Comparison of ENCODE assay signal across 35 cellular contexts in the genomic region with DNA sequence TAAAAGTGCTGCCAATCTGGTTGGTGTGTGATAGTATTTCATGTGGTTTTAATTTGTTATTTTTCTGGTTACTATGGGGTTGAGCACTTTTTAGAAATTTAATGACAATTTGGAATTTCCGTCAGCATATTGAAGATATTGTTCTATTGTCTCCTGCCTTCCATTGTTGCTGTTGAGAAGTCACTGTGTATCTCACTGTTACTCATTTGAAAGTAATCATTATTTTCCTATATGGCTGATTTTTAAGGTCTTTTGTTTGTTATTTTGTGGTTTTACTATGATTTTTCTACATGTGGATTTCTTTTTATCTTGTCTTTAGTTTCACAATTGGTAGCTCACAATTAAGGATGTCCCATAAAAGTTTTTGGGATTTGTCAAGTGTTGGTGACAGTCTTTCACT. TPM values are rescaled to one million over a fixed set of nuclear protein-coding genes. Genes with fewer than 3 reads are reported as not detected.
"Had no signal": no experiment of that assay in that cellular context is flagged by ENCODE, and none has a peak within 500 bp of the region (broad histone marks: within the 10 kb centered on the region; RNA-seq: fewer than 3 reads in every experiment).

No MANE protein-coding gene starts in this region.

- H3K36me3 ChIP-seq: adrenal gland, breast epithelium, SJCRH30 had no signal

- DNase-seq: activated CD4-positive, alpha-beta T cell treated with anti-CD3 and anti-CD28 coated beads for 36 hours; activated CD4-positive, alpha-beta T cell treated with anti-CD3 and anti-CD28 coated beads, Interleukin-2, amount 10 ng/mL, durations not matched to agents 7 days and 5 days; activated CD4-positive, alpha-beta T cell treated with anti-CD3 and anti-CD28 coated beads, Interleukin-2, amount 50 U/mL, for 48 hours; activated CD8-positive, alpha-beta T cell treated with anti-CD3 and anti-CD28 coated beads, Interleukin-2, amount 10 ng/mL, durations not matched to agents 7 days and 5 days; activated gamma-delta T cell; activated naive CD4-positive, alpha-beta T cell treated with Interleukin-2 at 50 U/mL for 16 hours; activated naive CD8-positive, alpha-beta T cell treated with anti-CD3 and anti-CD28 coated beads, Interleukin-2, amount 10 ng/mL, durations not matched to agents 7 days and 5 days; activated T-cell treated with anti-CD3 and anti-CD28 coated beads, Interleukin-2, amount 50 U/mL, for 24 hours; adrenal gland; body of pancreas; cerebellar nuclear complex; MM.1S; MV-4-11; NCI-H1092; NCI-H1436 treated with DMSO at 0.1 percent for 48 hours; NCI-H1694 treated with DMSO at 0.1 percent for 48 hours; NCI-H2029; NCI-H345; NCI-H524 treated with DMSO at 0.1 percent for 48 hours; SHP77; SJCRH30; T1000 had no signal

- H3K4me1 ChIP-seq: adrenal gland, body of pancreas, breast epithelium, SJCRH30 had no signal

- H3K4me3 ChIP-seq: adrenal gland, body of pancreas, breast epithelium, SJCRH30, SK-N-MC had no signal

- ATAC-seq: activated CD4-positive, alpha-beta T cell treated with anti-CD3 and anti-CD28 coated beads for 36 hours; activated CD4-positive, CD25-positive, alpha-beta regulatory T cell treated with anti-CD3 and anti-CD28 coated beads, Interleukin-2, amount 50 U/mL, for 24 hours; activated CD8-positive, alpha-beta T cell treated with anti-CD3 and anti-CD28 coated beads, Interleukin-2, amount 10 ng/mL, durations not matched to agents 7 days and 5 days; body of pancreas; Panc1 had no signal

- H3K27me3 ChIP-seq: body of pancreas, SJCRH30 had no signal

- H3K27ac ChIP-seq: adrenal gland, body of pancreas, breast epithelium, SJCRH30, SK-N-MC had no signal

- FAIRE-seq: astrocyte, TTC549 had no signal

RNA-seq across cellular contexts. Expression of a gene that starts 8.2 kb away (rescaled TPM):
- total RNA-seq: activated CD4-positive, alpha-beta T cell treated with anti-CD3 and anti-CD28 coated beads for 36 hours; activated CD4-positive, alpha-beta T cell treated with anti-CD3 and anti-CD28 coated beads, Interleukin-2, amount 10 ng/mL, durations not matched to agents 7 days and 5 days; activated CD8-positive, alpha-beta T cell treated with anti-CD3 and anti-CD28 coated beads, Interleukin-2, amount 10 ng/mL, durations not matched to agents 7 days and 5 days; activated naive CD8-positive, alpha-beta T cell treated with anti-CD3 and anti-CD28 coated beads, Interleukin-2, amount 10 ng/mL, durations not matched to agents 7 days and 5 days; activated T-helper 2 cell treated with anti-CD3 and anti-CD28 coated beads, Interferon-gamma antibody, Interleukin-2, Interleukin-4, amounts not matched to agents 10 μg/mL and 5 μg/mL and 100 μg/mL, durations not matched to agents 14 hours and 24 hours and 36 hours; adrenal gland; astrocyte; body of pancreas; breast epithelium; cardiac septum; LHCN-M2; NCI-H460; RPMI7951; SJCRH30; T-helper 1 cell treated with Interleukin-12 subunit alpha and Interleukin-12 subunit beta and Interleukin-4 antibody, amounts not matched to agents 30 ng/mL and 1 ng/mL, for 36 hours; T-helper 2 cell treated with Interferon-gamma antibody and Interleukin-4, amounts not matched to agents 100 ng/mL and 5 ng/mL, for 36 hours had no signal
- polyA plus RNA-seq: adrenal gland had no signal

RNA-seq across cellular contexts. Expression of a gene that starts 8.6 kb away (rescaled TPM):
- total RNA-seq: activated CD4-positive, alpha-beta T cell treated with anti-CD3 and anti-CD28 coated beads for 36 hours; activated CD4-positive, alpha-beta T cell treated with anti-CD3 and anti-CD28 coated beads, Interleukin-2, amount 10 ng/mL, durations not matched to agents 7 days and 5 days; activated CD8-positive, alpha-beta T cell treated with anti-CD3 and anti-CD28 coated beads, Interleukin-2, amount 10 ng/mL, durations not matched to agents 7 days and 5 days; activated naive CD8-positive, alpha-beta T cell treated with anti-CD3 and anti-CD28 coated beads, Interleukin-2, amount 10 ng/mL, durations not matched to agents 7 days and 5 days; activated T-helper 2 cell treated with anti-CD3 and anti-CD28 coated beads, Interferon-gamma antibody, Interleukin-2, Interleukin-4, amounts not matched to agents 10 μg/mL and 5 μg/mL and 100 μg/mL, durations not matched to agents 14 hours and 24 hours and 36 hours; adrenal gland; astrocyte; body of pancreas; breast epithelium; cardiac septum; LHCN-M2; NCI-H460; RPMI7951; SJCRH30; T-helper 1 cell treated with Interleukin-12 subunit alpha and Interleukin-12 subunit beta and Interleukin-4 antibody, amounts not matched to agents 30 ng/mL and 1 ng/mL, for 36 hours; T-helper 2 cell treated with Interferon-gamma antibody and Interleukin-4, amounts not matched to agents 100 ng/mL and 5 ng/mL, for 36 hours had no signal
- polyA plus RNA-seq: adrenal gland had no signal

RNA-seq across cellular contexts. Expression of a gene that starts 18.6 kb away (rescaled TPM):
- total RNA-seq: activated CD4-positive, alpha-beta T cell treated with anti-CD3 and anti-CD28 coated beads for 36 hours; activated CD4-positive, alpha-beta T cell treated with anti-CD3 and anti-CD28 coated beads, Interleukin-2, amount 10 ng/mL, durations not matched to agents 7 days and 5 days; activated CD8-positive, alpha-beta T cell treated with anti-CD3 and anti-CD28 coated beads, Interleukin-2, amount 10 ng/mL, durations not matched to agents 7 days and 5 days; activated naive CD8-positive, alpha-beta T cell treated with anti-CD3 and anti-CD28 coated beads, Interleukin-2, amount 10 ng/mL, durations not matched to agents 7 days and 5 days; activated T-helper 2 cell treated with anti-CD3 and anti-CD28 coated beads, Interferon-gamma antibody, Interleukin-2, Interleukin-4, amounts not matched to agents 10 μg/mL and 5 μg/mL and 100 μg/mL, durations not matched to agents 14 hours and 24 hours and 36 hours; adrenal gland; astrocyte; body of pancreas; breast epithelium; cardiac septum; LHCN-M2; NCI-H460; RPMI7951; SJCRH30; T-helper 1 cell treated with Interleukin-12 subunit alpha and Interleukin-12 subunit beta and Interleukin-4 antibody, amounts not matched to agents 30 ng/mL and 1 ng/mL, for 36 hours; T-helper 2 cell treated with Interferon-gamma antibody and Interleukin-4, amounts not matched to agents 100 ng/mL and 5 ng/mL, for 36 hours had no signal

RNA-seq across cellular contexts. Expression of a gene that starts 36.0 kb away (rescaled TPM):
- total RNA-seq: activated CD4-positive, alpha-beta T cell treated with anti-CD3 and anti-CD28 coated beads for 36 hours; activated CD4-positive, alpha-beta T cell treated with anti-CD3 and anti-CD28 coated beads, Interleukin-2, amount 10 ng/mL, durations not matched to agents 7 days and 5 days; activated CD8-positive, alpha-beta T cell treated with anti-CD3 and anti-CD28 coated beads, Interleukin-2, amount 10 ng/mL, durations not matched to agents 7 days and 5 days; activated naive CD8-positive, alpha-beta T cell treated with anti-CD3 and anti-CD28 coated beads, Interleukin-2, amount 10 ng/mL, durations not matched to agents 7 days and 5 days; activated T-helper 2 cell treated with anti-CD3 and anti-CD28 coated beads, Interferon-gamma antibody, Interleukin-2, Interleukin-4, amounts not matched to agents 10 μg/mL and 5 μg/mL and 100 μg/mL, durations not matched to agents 14 hours and 24 hours and 36 hours; adrenal gland; astrocyte; body of pancreas; breast epithelium; cardiac septum; LHCN-M2; NCI-H460; RPMI7951; T-helper 1 cell treated with Interleukin-12 subunit alpha and Interleukin-12 subunit beta and Interleukin-4 antibody, amounts not matched to agents 30 ng/mL and 1 ng/mL, for 36 hours; T-helper 2 cell treated with Interferon-gamma antibody and Interleukin-4, amounts not matched to agents 100 ng/mL and 5 ng/mL, for 36 hours had no signal
- polyA plus RNA-seq: adrenal gland had no signal
